ENCODE assay signal across 17 cellular contexts in the genomic region with DNA sequence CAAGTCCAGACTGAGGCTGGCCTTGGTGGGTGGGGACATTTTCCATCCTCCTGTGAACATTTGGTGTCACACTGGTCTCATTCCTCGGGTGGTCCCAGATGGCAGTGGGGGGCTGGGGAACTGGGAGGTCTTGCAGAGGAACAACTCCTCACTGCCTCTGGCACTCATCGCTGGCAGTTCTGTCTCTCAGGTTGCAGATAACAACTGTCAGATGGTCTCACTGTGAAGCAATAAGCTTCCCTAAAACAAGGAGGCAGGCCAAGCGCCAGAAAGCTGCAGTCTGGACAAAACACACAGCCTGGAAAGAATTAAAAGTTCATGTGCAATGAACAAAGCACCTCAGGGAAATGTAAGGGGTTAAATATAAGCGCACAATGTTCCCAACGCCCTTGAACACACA.
DNase-seq lines count a peak whose midpoint lies in the region; ATAC-seq and TF ChIP-seq lines count a peak whose summit lies in the region.
"Had no signal": no experiment of that assay in that cellular context is flagged by ENCODE, and none has a peak within 500 bp of the region (broad histone marks: within the 10 kb centered on the region; RNA-seq: fewer than 3 reads in every experiment).

No MANE protein-coding gene starts in this region.

- no peak for TF ChIP-seq CTCF in glutamatergic neuron (IDR thresholded peaks at IDR 0.05; ENCODE audit: partially characterized antibody, unreplicated experiment)
- TF ChIP-seq CTCF in ovary (IDR thresholded peaks at IDR 0.05), result no peak
- no peak for TF ChIP-seq CTCF in GM13976 (IDR thresholded peaks at IDR 0.05; ENCODE audit: borderline replicate concordance, control extremely low read depth, extremely low read depth, insufficient read depth, missing control alignments)

- peak; percentile 41 for ATAC-seq in SK-N-SH treated with all-trans-retinoic acid at 6 μM for 48 hours
- no peak for ATAC-seq in GM21786 (IDR thresholded peaks at IDR 0.05; ENCODE audit: unreplicated experiment)
- ATAC-seq: right lobe of liver had no signal

- peaks cover 3% of the 10 kb centered on the region for H3K9me3 Mint-ChIP-seq in glutamatergic neuron (ENCODE audit: unreplicated experiment)
- no peaks in the 10 kb centered on the region for H3K9me3 Mint-ChIP-seq in activated naive CD8-positive, alpha-beta T cell treated with anti-CD3 and anti-CD28 coated beads for 36 hours
- H3K9me3 Mint-ChIP-seq: activated CD4-positive, alpha-beta memory T cell treated with anti-CD3 and anti-CD28 coated beads for 36 hours; mesothelial cell of epicardium; neural progenitor cell had no signal

- peaks cover 15% of the 10 kb centered on the region for H3K4me1 ChIP-seq in ovary (ENCODE audit: insufficient read depth)
- H3K4me1 ChIP-seq: right lobe of liver had no signal

- TF ChIP-seq EP300 in ovary (IDR thresholded peaks at IDR 0.05), result no peak

- peaks cover 26% of the 10 kb centered on the region for H3K4me1 Mint-ChIP-seq in glutamatergic neuron (ENCODE audit: low read depth, unreplicated experiment)
- H3K4me1 Mint-ChIP-seq in activated naive CD8-positive, alpha-beta T cell treated with anti-CD3 and anti-CD28 coated beads for 36 hours, result no peaks in the 10 kb centered on the region

- H3K4me3 Mint-ChIP-seq in glutamatergic neuron (ENCODE audit: unreplicated experiment), result no peak overlapping the region
- no peak overlapping the region for H3K4me3 Mint-ChIP-seq in activated naive CD8-positive, alpha-beta T cell treated with anti-CD3 and anti-CD28 coated beads for 36 hours
- H3K4me3 Mint-ChIP-seq: activated CD4-positive, alpha-beta memory T cell treated with anti-CD3 and anti-CD28 coated beads for 36 hours; mesothelial cell of epicardium; neural progenitor cell had no signal

- 8 to 17% (median 13%) methylated on average over 5 of the region's 5 CpGs for WGBS in ovary, 3 donors

- H3K27ac ChIP-seq in ovary, result no peak overlapping the region
- H3K27ac ChIP-seq: neural progenitor cell, right lobe of liver had no signal

- H3K36me3 ChIP-seq in ovary, result no peaks in the 10 kb centered on the region
- H3K36me3 ChIP-seq: MG63, neural progenitor cell, right lobe of liver had no signal

- H3K27me3 Mint-ChIP-seq in glutamatergic neuron (ENCODE audit: unreplicated experiment), result no peaks in the 10 kb centered on the region
- H3K27me3 Mint-ChIP-seq in activated naive CD8-positive, alpha-beta T cell treated with anti-CD3 and anti-CD28 coated beads for 36 hours, result peaks cover 46% of the 10 kb centered on the region

- no peak overlapping the region for H3K27ac Mint-ChIP-seq in glutamatergic neuron (ENCODE audit: unreplicated experiment)
- H3K27ac Mint-ChIP-seq in activated naive CD8-positive, alpha-beta T cell treated with anti-CD3 and anti-CD28 coated beads for 36 hours, result no peak overlapping the region
- H3K27ac Mint-ChIP-seq: activated CD4-positive, alpha-beta memory T cell treated with anti-CD3 and anti-CD28 coated beads for 36 hours; neural progenitor cell had no signal

- in situ Hi-C loops in GM13976 (cut with MboI; ENCODE audit: low sequenced_read_pairs, unreplicated experiment), result no loop called here

- intact Hi-C loops in ovary (cut with DNase I), result loop anchor here in 1 of 4 donors (10.0 kb wide), 1 partner anchor 67 kb away; no protein-coding TSS in a partner anchor

- no peak for TF ChIP-seq POLR2A in ovary (IDR thresholded peaks at IDR 0.05)

- H3K4me3 ChIP-seq in ovary, result no peak overlapping the region
- H3K4me3 ChIP-seq: MG63, neural progenitor cell, right lobe of liver had no signal

- peak; percentile 37 for DNase-seq in ELF-1 (ENCODE audit: low read depth, low spot score)
- DNase-seq in glutamatergic neuron, result peak; percentile 52
- peak; percentile 54 to 77 (median 66) for DNase-seq in ovary
- no peak for DNase-seq in GM13976 (ENCODE audit: low spot score)
- no peak for DNase-seq in activated CD8-positive, alpha-beta memory T cell treated with anti-CD3 and anti-CD28 coated beads for 24 hours
- DNase-seq in activated naive CD8-positive, alpha-beta T cell treated with anti-CD3 and anti-CD28 coated beads for 36 hours, result no peak
- DNase-seq: activated CD4-positive, alpha-beta memory T cell treated with anti-CD3 and anti-CD28 coated beads for 36 hours; cerebellar nuclear complex; MG63; NCI-H2029 treated with DMSO at 0.1 percent for 48 hours; NCI-H526 treated with DMSO at 0.1 percent for 48 hours; right lobe of liver; stimulated activated CD4-positive, alpha-beta T cell treated with anti-CD3 and anti-CD28 coated beads, Interleukin-2, amount 100 ng/mL, for 48 hours had no signal

- no peaks in the 10 kb centered on the region for H3K9me3 ChIP-seq in ovary
- H3K9me3 ChIP-seq: MG63, right lobe of liver had no signal

- no peaks in the 10 kb centered on the region for H3K27me3 ChIP-seq in ovary
- H3K27me3 ChIP-seq: MG63, neural progenitor cell, right lobe of liver had no signal

- no peaks in the 10 kb centered on the region for H3K36me3 Mint-ChIP-seq in glutamatergic neuron (ENCODE audit: unreplicated experiment)
- no peaks in the 10 kb centered on the region for H3K36me3 Mint-ChIP-seq in activated naive CD8-positive, alpha-beta T cell treated with anti-CD3 and anti-CD28 coated beads for 36 hours
- H3K36me3 Mint-ChIP-seq: activated CD4-positive, alpha-beta memory T cell treated with anti-CD3 and anti-CD28 coated beads for 36 hours; mesothelial cell of epicardium; neural progenitor cell had no signal

TF ChIP-seq in SK-N-SH treated with all-trans-retinoic acid at 6 μM for 48 hours, 23 proteins besides CTCF, POLR2A, EP300 and RAD21:
- TF ChIP-seq ZC3H10 (CRISPR knock-in tag; IDR thresholded peaks at IDR 0.05), result no peak
- TF ChIP-seq ZNF565 (CRISPR knock-in tag; conservative IDR thresholded peaks at IDR 0.05; ENCODE audit: low read depth), result no peak
- no peak for TF ChIP-seq ZFP3 (CRISPR knock-in tag; IDR thresholded peaks at IDR 0.05)
- TF ChIP-seq TSHZ2 (CRISPR knock-in tag; IDR thresholded peaks at IDR 0.05), result no peak
- TF ChIP-seq ARNTL (CRISPR knock-in tag; IDR thresholded peaks at IDR 0.05; ENCODE audit: borderline replicate concordance, low read depth), result no peak
- TF ChIP-seq, protein P1, sequence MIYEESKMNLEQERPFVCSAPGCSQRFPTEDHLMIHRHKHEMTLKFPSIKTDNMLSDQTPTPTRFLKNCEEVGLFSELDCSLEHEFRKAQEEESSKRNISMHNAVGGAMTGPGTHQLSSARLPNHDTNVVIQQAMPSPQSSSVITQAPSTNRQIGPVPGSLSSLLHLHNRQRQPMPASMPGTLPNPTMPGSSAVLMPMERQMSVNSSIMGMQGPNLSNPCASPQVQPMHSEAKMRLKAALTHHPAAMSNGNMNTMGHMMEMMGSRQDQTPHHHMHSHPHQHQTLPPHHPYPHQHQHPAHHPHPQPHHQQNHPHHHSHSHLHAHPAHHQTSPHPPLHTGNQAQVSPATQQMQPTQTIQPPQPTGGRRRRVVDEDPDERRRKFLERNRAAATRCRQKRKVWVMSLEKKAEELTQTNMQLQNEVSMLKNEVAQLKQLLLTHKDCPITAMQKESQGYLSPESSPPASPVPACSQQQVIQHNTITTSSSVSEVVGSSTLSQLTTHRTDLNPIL (CRISPR knock-in tag; IDR thresholded peaks at IDR 0.05; ENCODE audit: low read depth), result no peak

Comparison
In these comparisons a context has a peak if more than half of its experiments do, and no peak if none do; other contexts are left out.
1. DNase-seq: peak in ELF-1 (single experiment), glutamatergic neuron (single experiment) and ovary (5 of 5); none in GM13976 (single experiment), activated CD8-positive, alpha-beta memory T cell treated with anti-CD3 and anti-CD28 coated beads for 24 hours (single experiment) and activated naive CD8-positive, alpha-beta T cell treated with anti-CD3 and anti-CD28 coated beads for 36 hours (single experiment).